Comparison of ENCODE assay signal across 8 cellular contexts in genomic region chr1:90045853-90046563, GRCh38. TPM values are rescaled to one million over a fixed set of nuclear protein-coding genes. Genes with fewer than 3 reads are reported as not detected.
A peak's percentile ranks its signal among the peaks of the same experiment; 100 is the strongest.
DNase-seq lines count a peak whose midpoint lies in the region; ATAC-seq, FAIRE-seq and TF ChIP-seq lines count a peak whose summit lies in the region.

No MANE protein-coding gene starts in this region.

- no peak for TF ChIP-seq EP300 in suprapubic skin (IDR thresholded peaks at IDR 0.05)

- ATAC-seq in left colon (peak; percentile 29), pancreas (no peak)

- 48% methylated on average over 2 of the region's 2 CpGs for WGBS in suprapubic skin
- 30 to 33% methylated on average over 2 of the region's 2 CpGs for WGBS in pancreas, 2 donors

- H3K27me3 ChIP-seq in left ventricle myocardium inferior (ENCODE audit: low read depth): peaks cover 23% of the 10 kb centered on the region
- H3K27me3 ChIP-seq in MM.1S (replicated peaks; ENCODE audit: insufficient read depth, low read length): no peaks in the 10 kb centered on the region
- H3K27me3 ChIP-seq in adipocyte (replicated peaks; ENCODE audit: control insufficient read depth, insufficient read depth, low read length): no peaks in the 10 kb centered on the region
- no peaks in the 10 kb centered on the region for H3K27me3 ChIP-seq in suprapubic skin
- H3K27me3 ChIP-seq in pancreas: no peaks in the 10 kb centered on the region
- no peaks in the 10 kb centered on the region for H3K27me3 ChIP-seq in vagina

- no peak for TF ChIP-seq POLR2A in suprapubic skin (IDR thresholded peaks at IDR 0.05)
- no peak for TF ChIP-seq POLR2A in vagina (IDR thresholded peaks at IDR 0.05)

- H4K20me1 ChIP-seq in MM.1S (ENCODE audit: insufficient read depth, low read length): no peaks in the 10 kb centered on the region

- H3K9me2 ChIP-seq in MM.1S (replicated peaks; ENCODE audit: insufficient read depth, low read length): no peaks in the 10 kb centered on the region

- H2AFZ ChIP-seq in MM.1S (ENCODE audit: low read length): no peak overlapping the region

- H3K9ac ChIP-seq in MM.1S (ENCODE audit: low read length): no peak overlapping the region
- H3K9ac ChIP-seq in adipocyte (ENCODE audit: low read length): no peak overlapping the region

- H3K4me1 ChIP-seq in left ventricle myocardium inferior: no peaks in the 10 kb centered on the region
- H3K4me1 ChIP-seq in MM.1S (ENCODE audit: low read length): no peaks in the 10 kb centered on the region
- H3K4me1 ChIP-seq in adipocyte (ENCODE audit: control insufficient read depth, insufficient read depth, low read length): peaks cover 13% of the 10 kb centered on the region
- no peaks in the 10 kb centered on the region for H3K4me1 ChIP-seq in suprapubic skin
- no peaks in the 10 kb centered on the region for H3K4me1 ChIP-seq in pancreas
- no peaks in the 10 kb centered on the region for H3K4me1 ChIP-seq in vagina

- FAIRE-seq in pancreas (lab: Jason Lieb, UNC): no peak

- H3K27ac ChIP-seq in left ventricle myocardium inferior (replicated peaks): no peak overlapping the region
- H3K27ac ChIP-seq in MM.1S (ENCODE audit: low read length): no peak overlapping the region
- no peak overlapping the region for H3K27ac ChIP-seq in suprapubic skin
- no peak overlapping the region for H3K27ac ChIP-seq in pancreas
- no peak overlapping the region for H3K27ac ChIP-seq in vagina

- DNase-seq in left ventricle myocardium inferior (no peak), cardiac septum (ENCODE audit: low spot score) (no peak), MM.1S (peak; percentile 11), adipocyte (ENCODE audit: low read depth) (peak; percentile 45), left colon (no peak), suprapubic skin (ENCODE audit: low spot score in 2 of 2) (no peak), pancreas (no peak), vagina (ENCODE audit: extremely low spot score in 2 of 2) (no peak)

- intact Hi-C loops in left ventricle myocardium inferior (cut with micrococcal nuclease) (no loop called here), cardiac septum (cut with DNase I) (no loop called here), left colon (cut with DNase I, micrococcal nuclease) (no loop called here), pancreas (cut with DNase I) (no loop called here), vagina (cut with DNase I) (no loop called here)

- H3F3A ChIP-seq in MM.1S (ENCODE audit: insufficient read depth, low read length): no peaks in the 10 kb centered on the region

- H3K79me2 ChIP-seq in MM.1S (ENCODE audit: low read length): no peaks in the 10 kb centered on the region

- H3K4me2 ChIP-seq in MM.1S (ENCODE audit: low read depth, low read length): no peak overlapping the region

- H3K4me3 ChIP-seq in left ventricle myocardium inferior: no peak overlapping the region
- H3K4me3 ChIP-seq in MM.1S (ENCODE audit: low read length): no peak overlapping the region
- H3K4me3 ChIP-seq in adipocyte (ENCODE audit: low read length): no peak overlapping the region
- no peak overlapping the region for H3K4me3 ChIP-seq in suprapubic skin
- H3K4me3 ChIP-seq in pancreas: no peak overlapping the region
- no peak overlapping the region for H3K4me3 ChIP-seq in vagina

- H3K36me3 ChIP-seq in left ventricle myocardium inferior: no peaks in the 10 kb centered on the region
- H3K36me3 ChIP-seq in MM.1S (replicated peaks; ENCODE audit: insufficient read depth, low read length): no peaks in the 10 kb centered on the region
- H3K36me3 ChIP-seq in adipocyte (ENCODE audit: control insufficient read depth, insufficient read depth, low read length, severe bottlenecking): no peaks in the 10 kb centered on the region
- H3K36me3 ChIP-seq in suprapubic skin: no peaks in the 10 kb centered on the region
- no peaks in the 10 kb centered on the region for H3K36me3 ChIP-seq in pancreas
- no peaks in the 10 kb centered on the region for H3K36me3 ChIP-seq in vagina

- TF ChIP-seq CTCF in left ventricle myocardium inferior (IDR thresholded peaks at IDR 0.05; ENCODE audit: borderline replicate concordance): peak; percentile 45
- TF ChIP-seq CTCF in MM.1S (IDR thresholded peaks at IDR 0.05; ENCODE audit: low read length): peak; percentile 58
- peak in 1 of 2 donors; percentile 21 for TF ChIP-seq CTCF in suprapubic skin (IDR thresholded peaks at IDR 0.05)
- peak in 1 of 4 donors; percentile 9 for TF ChIP-seq CTCF in pancreas (IDR thresholded peaks at IDR 0.05)
- TF ChIP-seq CTCF in vagina (IDR thresholded peaks at IDR 0.05): no peak

- no peaks in the 10 kb centered on the region for H3K9me3 ChIP-seq in left ventricle myocardium inferior (replicated peaks)
- H3K9me3 ChIP-seq in MM.1S (replicated peaks; ENCODE audit: insufficient read depth, low read length): no peaks in the 10 kb centered on the region
- H3K9me3 ChIP-seq in adipocyte (ENCODE audit: control insufficient read depth, low read length): no peaks in the 10 kb centered on the region
- no peaks in the 10 kb centered on the region for H3K9me3 ChIP-seq in suprapubic skin
- no peaks in the 10 kb centered on the region for H3K9me3 ChIP-seq in pancreas
- H3K9me3 ChIP-seq in vagina: no peaks in the 10 kb centered on the region

RNA-seq across cellular contexts. Expression of gene ZNF326, which starts 51.1 kb away (rescaled TPM):
- 18.1 TPM for total RNA-seq in left ventricle myocardium inferior
- 14.0 TPM for total RNA-seq in cardiac septum
- total RNA-seq in left colon: 10 to 100 TPM; 28.7 to 29.8 TPM
- 10 to 100 TPM; 10.8 to 34.1 (median 17.0) TPM for total RNA-seq in suprapubic skin
- total RNA-seq in pancreas: 10 to 100 TPM in 5 of 6 donors, 1 to 10 TPM in 1; 9.6 to 14.8 (median 10.8) TPM
- polyA plus RNA-seq in pancreas: 10 to 100 TPM in 1 of 2 donors, 1 to 10 TPM in 1; 8.8 to 10.4 TPM
- 12.8 TPM for total RNA-seq in vagina

Comparison
In these comparisons a context has a peak if more than half of its experiments do, and no peak if none do; other contexts are left out.
1. DNase-seq: peak in MM.1S (single experiment) and adipocyte (single experiment); none in left ventricle myocardium inferior (single experiment), cardiac septum (single experiment), left colon (0 of 2), suprapubic skin (0 of 2), pancreas (0 of 6) and vagina (0 of 2).
2. CTCF ChIP-seq: peak in left ventricle myocardium inferior (single experiment) and MM.1S (single experiment); none in vagina (0 of 3).